ENCODE assay signal across 8 cellular contexts in the genomic region with DNA sequence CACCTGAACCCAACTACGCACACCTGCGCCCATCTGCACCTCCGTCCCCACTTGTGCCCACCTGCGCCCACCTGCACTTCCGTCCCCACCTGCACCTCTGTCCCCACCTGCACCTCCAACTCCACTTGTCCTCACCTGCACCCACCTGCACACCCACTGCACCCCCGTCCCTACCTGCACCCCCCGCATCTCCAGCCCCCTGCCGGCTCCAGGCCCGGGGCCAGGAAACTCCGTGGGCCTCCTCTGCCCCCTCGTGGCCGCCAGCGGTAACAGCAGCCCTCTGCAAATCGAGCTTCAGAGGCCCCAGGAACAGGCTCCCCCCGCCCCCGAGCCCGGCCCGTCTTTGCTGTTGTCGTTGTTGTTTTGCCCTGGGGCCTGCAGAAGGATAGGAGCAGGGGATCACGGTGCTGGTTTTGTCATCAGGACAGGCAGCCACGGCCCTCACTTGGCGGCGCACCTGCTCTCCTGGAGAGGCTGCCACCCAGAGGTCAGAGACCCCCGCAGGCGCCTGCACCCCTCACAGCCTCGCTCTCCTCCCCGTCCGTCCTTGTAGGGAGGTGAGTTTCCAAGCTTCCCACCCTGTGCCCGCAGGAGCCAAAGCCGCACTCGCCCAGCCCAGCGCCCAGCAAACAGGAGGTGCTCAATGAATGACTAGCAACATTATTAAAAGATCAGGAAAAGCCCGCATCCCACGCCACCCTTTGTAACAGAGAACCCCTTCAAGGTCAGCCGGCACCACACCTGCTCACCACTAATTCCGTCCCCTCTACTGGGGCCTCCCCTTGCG.
DNase-seq lines count a peak whose midpoint lies in the region; TF ChIP-seq lines count a peak whose summit lies in the region.

No MANE protein-coding gene starts in this region.

- no peak overlapping the region for H3K9ac ChIP-seq in HUES48 (ENCODE audit: low read depth, low read length)

- H3K27me3 Mint-ChIP-seq in MCF 10A (ENCODE audit: insufficient read depth, unreplicated experiment) = no peaks in the 10 kb centered on the region

- intact Hi-C loops in MCF 10A (cut with micrococcal nuclease) = no loop called here

- TF ChIP-seq CTCF in WI38 (IDR thresholded peaks at IDR 0.05; ENCODE audit: low read depth, low read length) (peak; percentile 74), MCF 10A (IDR thresholded peaks at IDR 0.05; ENCODE audit: unreplicated experiment) (peak; percentile 90)

- CTCF ChIA-PET in MCF 10A (lab: Yijun Ruan, JAX) = interaction anchor here (0.6 to 5.0 kb wide), 28 partner anchors 9 to 1586 kb away, joined by 3 to 45 read pairs (median 3); no protein-coding TSS in a partner anchor

- H3K27ac Mint-ChIP-seq in MCF 10A (ENCODE audit: low read depth, unreplicated experiment) = no peak overlapping the region

- H3K4me3 ChIP-seq in HUES48 (ENCODE audit: low read depth, low read length) = peak overlapping the region; percentile 53; the same call in 1 of the 2 replicates
- no peak overlapping the region for H3K4me3 ChIP-seq in WI38 (ENCODE audit: low read depth, low read length)

- peak overlapping the region; percentile 28 for H3K4me3 Mint-ChIP-seq in MCF 10A (ENCODE audit: unreplicated experiment)

- H3K9me3 Mint-ChIP-seq in MCF 10A (ENCODE audit: unreplicated experiment) = no peaks in the 10 kb centered on the region

- BruUV-seq in MCF 10A (replicated peaks; lab: Mats Ljungman, UMichigan) = no TSS peak

- POLR2A ChIA-PET in MCF 10A (lab: Yijun Ruan, JAX) = interaction anchor here (0.6 to 2.2 kb wide), 6 partner anchors 10 to 753 kb away, joined by 3 to 14 read pairs (median 5); a partner anchor contains a TSS

- no peaks in the 10 kb centered on the region for H3K27me3 ChIP-seq in HUES48 (ENCODE audit: control insufficient read depth, insufficient read depth, low read length)

- no peaks in the 10 kb centered on the region for H3K9me3 ChIP-seq in HUES48 (ENCODE audit: control insufficient read depth, insufficient read depth, low read length)

- peaks cover 5% of the 10 kb centered on the region for H3K4me1 Mint-ChIP-seq in MCF 10A (ENCODE audit: insufficient read depth, unreplicated experiment)

- no peaks in the 10 kb centered on the region for H3K36me3 ChIP-seq in HUES48 (ENCODE audit: control insufficient read depth, insufficient read depth, low read length)

- no peak overlapping the region for H3K27ac ChIP-seq in HUES48 (ENCODE audit: low read depth, low read length)

- H3K36me3 Mint-ChIP-seq in MCF 10A (ENCODE audit: insufficient read depth, unreplicated experiment) = no peaks in the 10 kb centered on the region

- H3K4me1 ChIP-seq in HUES48 (ENCODE audit: control insufficient read depth, insufficient read depth, low read length) = no peaks in the 10 kb centered on the region

- DNase-seq in C1 segment of cervical spinal cord (lab: John Stamatoyannopoulos, UW) (peak in 9 of 14 donors; percentile 18 to 74 (median 37)), MCF 10A (ENCODE audit: unreplicated experiment) (peak; percentile 39), iPS-NIHi7 (ENCODE audit: extremely low spot score) (peak; percentile 94), DMS153 (lab: John Stamatoyannopoulos, UW) (no peak), SIG-M5 (lab: John Stamatoyannopoulos, UW) (no peak)
- DNase-seq in stimulated activated CD4-positive, alpha-beta T cell treated with anti-CD3 and anti-CD28 coated beads, Interleukin-15, amount 100 ng/mL, for 24 hours = peak; percentile 82

Comparison
In these comparisons a context has a peak if more than half of its experiments do, and no peak if none do; other contexts are left out.
1. DNase-seq: peak in C1 segment of cervical spinal cord (9 of 14), MCF 10A (single experiment), iPS-NIHi7 (single experiment) and stimulated activated CD4-positive, alpha-beta T cell treated with anti-CD3 and anti-CD28 coated beads, Interleukin-15, amount 100 ng/mL, for 24 hours (single experiment); none in DMS153 (single experiment) and SIG-M5 (single experiment).